In the genomic region with DNA sequence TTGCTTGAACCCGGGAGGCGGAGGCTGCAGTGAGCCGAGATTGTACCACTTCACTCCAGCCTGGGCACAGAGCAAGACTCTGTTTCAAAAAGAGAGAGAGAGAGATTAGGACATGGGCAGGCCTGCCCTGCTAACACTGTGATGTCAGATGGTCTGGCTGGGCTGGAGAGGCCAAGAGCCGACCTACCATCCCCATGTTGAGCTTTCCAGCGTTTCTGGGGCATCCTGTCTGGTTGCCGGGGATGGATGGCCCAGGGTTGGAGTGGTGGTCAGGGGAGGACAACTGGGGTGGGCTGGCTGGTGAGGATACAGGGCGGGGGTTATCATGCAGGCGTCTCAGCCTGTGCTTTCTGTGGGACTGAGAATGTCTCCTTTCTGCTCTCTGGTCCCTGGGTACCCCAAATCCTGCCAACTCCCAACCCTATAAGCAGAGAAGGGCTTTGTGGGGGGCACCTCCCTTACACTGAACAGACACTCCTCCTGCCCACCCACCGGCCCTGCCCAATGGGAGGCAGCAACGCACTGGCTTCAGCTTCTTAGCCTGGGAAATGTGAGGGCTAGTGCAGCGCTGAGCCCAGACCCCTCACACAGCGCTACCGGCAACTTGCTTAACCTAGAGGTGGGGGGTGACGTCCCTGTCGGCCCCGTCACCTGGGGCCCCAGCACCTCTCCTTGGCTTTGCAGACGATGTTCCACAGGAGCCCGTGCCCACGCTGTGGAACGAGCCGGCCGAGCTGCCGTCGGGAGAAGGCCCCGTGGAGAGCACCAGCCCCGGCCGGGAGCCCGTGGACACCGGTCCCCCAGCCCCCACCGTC, we compare ENCODE assay signal across 1 cellular context.
TF ChIP-seq lines count a peak whose summit lies in the region.

No MANE protein-coding gene starts in this region.

TF ChIP-seq in HepG2, 621 proteins besides CTCF, POLR2A, EP300 and RAD21 (continued from another document and continues in another):
- TF ChIP-seq, protein P1, sequence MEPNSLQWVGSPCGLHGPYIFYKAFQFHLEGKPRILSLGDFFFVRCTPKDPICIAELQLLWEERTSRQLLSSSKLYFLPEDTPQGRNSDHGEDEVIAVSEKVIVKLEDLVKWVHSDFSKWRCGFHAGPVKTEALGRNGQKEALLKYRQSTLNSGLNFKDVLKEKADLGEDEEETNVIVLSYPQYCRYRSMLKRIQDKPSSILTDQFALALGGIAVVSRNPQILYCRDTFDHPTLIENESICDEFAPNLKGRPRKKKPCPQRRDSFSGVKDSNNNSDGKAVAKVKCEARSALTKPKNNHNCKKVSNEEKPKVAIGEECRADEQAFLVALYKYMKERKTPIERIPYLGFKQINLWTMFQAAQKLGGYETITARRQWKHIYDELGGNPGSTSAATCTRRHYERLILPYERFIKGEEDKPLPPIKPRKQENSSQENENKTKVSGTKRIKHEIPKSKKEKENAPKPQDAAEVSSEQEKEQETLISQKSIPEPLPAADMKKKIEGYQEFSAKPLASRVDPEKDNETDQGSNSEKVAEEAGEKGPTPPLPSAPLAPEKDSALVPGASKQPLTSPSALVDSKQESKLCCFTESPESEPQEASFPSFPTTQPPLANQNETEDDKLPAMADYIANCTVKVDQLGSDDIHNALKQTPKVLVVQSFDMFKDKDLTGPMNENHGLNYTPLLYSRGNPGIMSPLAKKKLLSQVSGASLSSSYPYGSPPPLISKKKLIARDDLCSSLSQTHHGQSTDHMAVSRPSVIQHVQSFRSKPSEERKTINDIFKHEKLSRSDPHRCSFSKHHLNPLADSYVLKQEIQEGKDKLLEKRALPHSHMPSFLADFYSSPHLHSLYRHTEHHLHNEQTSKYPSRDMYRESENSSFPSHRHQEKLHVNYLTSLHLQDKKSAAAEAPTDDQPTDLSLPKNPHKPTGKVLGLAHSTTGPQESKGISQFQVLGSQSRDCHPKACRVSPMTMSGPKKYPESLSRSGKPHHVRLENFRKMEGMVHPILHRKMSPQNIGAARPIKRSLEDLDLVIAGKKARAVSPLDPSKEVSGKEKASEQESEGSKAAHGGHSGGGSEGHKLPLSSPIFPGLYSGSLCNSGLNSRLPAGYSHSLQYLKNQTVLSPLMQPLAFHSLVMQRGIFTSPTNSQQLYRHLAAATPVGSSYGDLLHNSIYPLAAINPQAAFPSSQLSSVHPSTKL (CRISPR knock-in tag; IDR thresholded peaks at IDR 0.05), result no peak
- TF ChIP-seq, protein P2, sequence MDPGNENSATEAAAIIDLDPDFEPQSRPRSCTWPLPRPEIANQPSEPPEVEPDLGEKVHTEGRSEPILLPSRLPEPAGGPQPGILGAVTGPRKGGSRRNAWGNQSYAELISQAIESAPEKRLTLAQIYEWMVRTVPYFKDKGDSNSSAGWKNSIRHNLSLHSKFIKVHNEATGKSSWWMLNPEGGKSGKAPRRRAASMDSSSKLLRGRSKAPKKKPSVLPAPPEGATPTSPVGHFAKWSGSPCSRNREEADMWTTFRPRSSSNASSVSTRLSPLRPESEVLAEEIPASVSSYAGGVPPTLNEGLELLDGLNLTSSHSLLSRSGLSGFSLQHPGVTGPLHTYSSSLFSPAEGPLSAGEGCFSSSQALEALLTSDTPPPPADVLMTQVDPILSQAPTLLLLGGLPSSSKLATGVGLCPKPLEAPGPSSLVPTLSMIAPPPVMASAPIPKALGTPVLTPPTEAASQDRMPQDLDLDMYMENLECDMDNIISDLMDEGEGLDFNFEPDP (CRISPR knock-in tag; conservative IDR thresholded peaks at IDR 0.05), result no peak
- TF ChIP-seq MAF1 (CRISPR knock-in tag; IDR thresholded peaks at IDR 0.05; ENCODE audit: borderline replicate concordance), result 0 out of 2 replicates have a peak, but pooled peaks have one; percentile 33
- no peak for TF ChIP-seq SMARCE1 (IDR thresholded peaks at IDR 0.05; ENCODE audit: borderline replicate concordance)
- TF ChIP-seq, protein P3, sequence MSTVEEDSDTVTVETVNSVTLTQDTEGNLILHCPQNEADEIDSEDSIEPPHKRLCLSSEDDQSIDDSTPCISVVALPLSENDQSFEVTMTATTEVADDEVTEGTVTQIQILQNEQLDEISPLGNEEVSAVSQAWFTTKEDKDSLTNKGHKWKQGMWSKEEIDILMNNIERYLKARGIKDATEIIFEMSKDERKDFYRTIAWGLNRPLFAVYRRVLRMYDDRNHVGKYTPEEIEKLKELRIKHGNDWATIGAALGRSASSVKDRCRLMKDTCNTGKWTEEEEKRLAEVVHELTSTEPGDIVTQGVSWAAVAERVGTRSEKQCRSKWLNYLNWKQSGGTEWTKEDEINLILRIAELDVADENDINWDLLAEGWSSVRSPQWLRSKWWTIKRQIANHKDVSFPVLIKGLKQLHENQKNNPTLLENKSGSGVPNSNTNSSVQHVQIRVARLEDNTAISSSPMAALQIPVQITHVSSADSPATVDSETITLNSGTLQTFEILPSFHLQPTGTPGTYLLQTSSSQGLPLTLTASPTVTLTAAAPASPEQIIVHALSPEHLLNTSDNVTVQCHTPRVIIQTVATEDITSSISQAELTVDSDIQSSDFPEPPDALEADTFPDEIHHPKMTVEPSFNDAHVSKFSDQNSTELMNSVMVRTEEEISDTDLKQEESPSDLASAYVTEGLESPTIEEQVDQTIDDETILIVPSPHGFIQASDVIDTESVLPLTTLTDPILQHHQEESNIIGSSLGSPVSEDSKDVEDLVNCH (CRISPR knock-in tag; IDR thresholded peaks at IDR 0.05), result no peak
- no peak for TF ChIP-seq MXI1 (IDR thresholded peaks at IDR 0.05; ENCODE audit: borderline replicate concordance, low read depth, low read length)
- no peak for TF ChIP-seq SALL2 (CRISPR knock-in tag; IDR thresholded peaks at IDR 0.05)
- TF ChIP-seq ZFP36 (IDR thresholded peaks at IDR 0.05; ENCODE audit: borderline replicate concordance, low read depth, low read length, partially characterized antibody), result no peak
- TF ChIP-seq YEATS4 (CRISPR knock-in tag; IDR thresholded peaks at IDR 0.05; ENCODE audit: borderline replicate concordance), result no peak
- TF ChIP-seq, protein P4, sequence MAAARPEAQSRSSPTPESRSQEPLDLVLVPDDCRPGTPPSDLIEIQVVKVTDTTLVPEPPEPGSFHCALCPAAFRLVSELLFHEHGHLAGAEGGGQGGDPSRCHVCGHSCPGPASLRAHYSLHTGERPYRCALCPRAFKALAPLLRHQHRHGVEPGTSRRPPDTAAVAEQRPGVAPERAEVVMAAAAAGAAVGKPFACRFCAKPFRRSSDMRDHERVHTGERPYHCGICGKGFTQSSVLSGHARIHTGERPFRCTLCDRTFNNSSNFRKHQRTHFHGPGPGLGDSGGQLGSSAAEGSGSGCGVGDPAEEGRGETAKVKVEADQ (CRISPR knock-in tag; IDR thresholded peaks at IDR 0.05; ENCODE audit: borderline replicate concordance), result no peak
- TF ChIP-seq, protein P5, sequence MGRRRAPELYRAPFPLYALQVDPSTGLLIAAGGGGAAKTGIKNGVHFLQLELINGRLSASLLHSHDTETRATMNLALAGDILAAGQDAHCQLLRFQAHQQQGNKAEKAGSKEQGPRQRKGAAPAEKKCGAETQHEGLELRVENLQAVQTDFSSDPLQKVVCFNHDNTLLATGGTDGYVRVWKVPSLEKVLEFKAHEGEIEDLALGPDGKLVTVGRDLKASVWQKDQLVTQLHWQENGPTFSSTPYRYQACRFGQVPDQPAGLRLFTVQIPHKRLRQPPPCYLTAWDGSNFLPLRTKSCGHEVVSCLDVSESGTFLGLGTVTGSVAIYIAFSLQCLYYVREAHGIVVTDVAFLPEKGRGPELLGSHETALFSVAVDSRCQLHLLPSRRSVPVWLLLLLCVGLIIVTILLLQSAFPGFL (CRISPR knock-in tag; IDR thresholded peaks at IDR 0.05), result no peak
- no peak for TF ChIP-seq CREB1 (IDR thresholded peaks at IDR 0.05)
- no peak for TF ChIP-seq CREB1 (CRISPR knock-in tag; IDR thresholded peaks at IDR 0.05)
- no peak for TF ChIP-seq NFKB2 (CRISPR knock-in tag; IDR thresholded peaks at IDR 0.05; ENCODE audit: borderline replicate concordance)
- no peak for TF ChIP-seq ZSCAN12 (CRISPR knock-in tag; IDR thresholded peaks at IDR 0.05)
- TF ChIP-seq, protein P6, sequence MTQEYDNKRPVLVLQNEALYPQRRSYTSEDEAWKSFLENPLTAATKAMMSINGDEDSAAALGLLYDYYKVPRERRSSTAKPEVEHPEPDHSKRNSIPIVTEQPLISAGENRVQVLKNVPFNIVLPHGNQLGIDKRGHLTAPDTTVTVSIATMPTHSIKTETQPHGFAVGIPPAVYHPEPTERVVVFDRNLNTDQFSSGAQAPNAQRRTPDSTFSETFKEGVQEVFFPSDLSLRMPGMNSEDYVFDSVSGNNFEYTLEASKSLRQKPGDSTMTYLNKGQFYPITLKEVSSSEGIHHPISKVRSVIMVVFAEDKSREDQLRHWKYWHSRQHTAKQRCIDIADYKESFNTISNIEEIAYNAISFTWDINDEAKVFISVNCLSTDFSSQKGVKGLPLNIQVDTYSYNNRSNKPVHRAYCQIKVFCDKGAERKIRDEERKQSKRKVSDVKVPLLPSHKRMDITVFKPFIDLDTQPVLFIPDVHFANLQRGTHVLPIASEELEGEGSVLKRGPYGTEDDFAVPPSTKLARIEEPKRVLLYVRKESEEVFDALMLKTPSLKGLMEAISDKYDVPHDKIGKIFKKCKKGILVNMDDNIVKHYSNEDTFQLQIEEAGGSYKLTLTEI (CRISPR knock-in tag; conservative IDR thresholded peaks at IDR 0.05), result no peak
- TF ChIP-seq EED (CRISPR knock-in tag; IDR thresholded peaks at IDR 0.05), result no peak
- no peak for TF ChIP-seq BORCS8-MEF2B (CRISPR knock-in tag; IDR thresholded peaks at IDR 0.05)
- TF ChIP-seq RBM22 (optimal IDR thresholded peaks at IDR 0.05; ENCODE audit: low read length), result peak; percentile 89
- 0 out of 2 replicates have a peak, but pooled peaks have one; percentile 31 for TF ChIP-seq TMF1 (CRISPR knock-in tag; IDR thresholded peaks at IDR 0.05; ENCODE audit: low read depth)
- TF ChIP-seq, protein P7, sequence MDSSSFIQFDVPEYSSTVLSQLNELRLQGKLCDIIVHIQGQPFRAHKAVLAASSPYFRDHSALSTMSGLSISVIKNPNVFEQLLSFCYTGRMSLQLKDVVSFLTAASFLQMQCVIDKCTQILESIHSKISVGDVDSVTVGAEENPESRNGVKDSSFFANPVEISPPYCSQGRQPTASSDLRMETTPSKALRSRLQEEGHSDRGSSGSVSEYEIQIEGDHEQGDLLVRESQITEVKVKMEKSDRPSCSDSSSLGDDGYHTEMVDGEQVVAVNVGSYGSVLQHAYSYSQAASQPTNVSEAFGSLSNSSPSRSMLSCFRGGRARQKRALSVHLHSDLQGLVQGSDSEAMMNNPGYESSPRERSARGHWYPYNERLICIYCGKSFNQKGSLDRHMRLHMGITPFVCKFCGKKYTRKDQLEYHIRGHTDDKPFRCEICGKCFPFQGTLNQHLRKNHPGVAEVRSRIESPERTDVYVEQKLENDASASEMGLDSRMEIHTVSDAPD (CRISPR knock-in tag; IDR thresholded peaks at IDR 0.05), result no peak
- peak; percentile 64 for TF ChIP-seq RBM39 (IDR thresholded peaks at IDR 0.05; ENCODE audit: low read depth, low read length, poor library complexity, severe bottlenecking)
- TF ChIP-seq FOXO1 (CRISPR knock-in tag; IDR thresholded peaks at IDR 0.05), result peak; percentile 3; the same call in 1 of the 2 replicates
- TF ChIP-seq, protein P8, sequence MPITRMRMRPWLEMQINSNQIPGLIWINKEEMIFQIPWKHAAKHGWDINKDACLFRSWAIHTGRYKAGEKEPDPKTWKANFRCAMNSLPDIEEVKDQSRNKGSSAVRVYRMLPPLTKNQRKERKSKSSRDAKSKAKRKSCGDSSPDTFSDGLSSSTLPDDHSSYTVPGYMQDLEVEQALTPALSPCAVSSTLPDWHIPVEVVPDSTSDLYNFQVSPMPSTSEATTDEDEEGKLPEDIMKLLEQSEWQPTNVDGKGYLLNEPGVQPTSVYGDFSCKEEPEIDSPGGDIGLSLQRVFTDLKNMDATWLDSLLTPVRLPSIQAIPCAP (CRISPR knock-in tag; IDR thresholded peaks at IDR 0.05; ENCODE audit: low read depth), result no peak
- no peak for TF ChIP-seq MLLT10 (CRISPR knock-in tag; IDR thresholded peaks at IDR 0.05)
- no peak for TF ChIP-seq ATRX (CRISPR knock-in tag; IDR thresholded peaks at IDR 0.05; ENCODE audit: borderline replicate concordance)
- no peak for TF ChIP-seq ZNF260 (CRISPR knock-in tag; IDR thresholded peaks at IDR 0.05; ENCODE audit: borderline replicate concordance, low read depth)
- TF ChIP-seq, protein P9, sequence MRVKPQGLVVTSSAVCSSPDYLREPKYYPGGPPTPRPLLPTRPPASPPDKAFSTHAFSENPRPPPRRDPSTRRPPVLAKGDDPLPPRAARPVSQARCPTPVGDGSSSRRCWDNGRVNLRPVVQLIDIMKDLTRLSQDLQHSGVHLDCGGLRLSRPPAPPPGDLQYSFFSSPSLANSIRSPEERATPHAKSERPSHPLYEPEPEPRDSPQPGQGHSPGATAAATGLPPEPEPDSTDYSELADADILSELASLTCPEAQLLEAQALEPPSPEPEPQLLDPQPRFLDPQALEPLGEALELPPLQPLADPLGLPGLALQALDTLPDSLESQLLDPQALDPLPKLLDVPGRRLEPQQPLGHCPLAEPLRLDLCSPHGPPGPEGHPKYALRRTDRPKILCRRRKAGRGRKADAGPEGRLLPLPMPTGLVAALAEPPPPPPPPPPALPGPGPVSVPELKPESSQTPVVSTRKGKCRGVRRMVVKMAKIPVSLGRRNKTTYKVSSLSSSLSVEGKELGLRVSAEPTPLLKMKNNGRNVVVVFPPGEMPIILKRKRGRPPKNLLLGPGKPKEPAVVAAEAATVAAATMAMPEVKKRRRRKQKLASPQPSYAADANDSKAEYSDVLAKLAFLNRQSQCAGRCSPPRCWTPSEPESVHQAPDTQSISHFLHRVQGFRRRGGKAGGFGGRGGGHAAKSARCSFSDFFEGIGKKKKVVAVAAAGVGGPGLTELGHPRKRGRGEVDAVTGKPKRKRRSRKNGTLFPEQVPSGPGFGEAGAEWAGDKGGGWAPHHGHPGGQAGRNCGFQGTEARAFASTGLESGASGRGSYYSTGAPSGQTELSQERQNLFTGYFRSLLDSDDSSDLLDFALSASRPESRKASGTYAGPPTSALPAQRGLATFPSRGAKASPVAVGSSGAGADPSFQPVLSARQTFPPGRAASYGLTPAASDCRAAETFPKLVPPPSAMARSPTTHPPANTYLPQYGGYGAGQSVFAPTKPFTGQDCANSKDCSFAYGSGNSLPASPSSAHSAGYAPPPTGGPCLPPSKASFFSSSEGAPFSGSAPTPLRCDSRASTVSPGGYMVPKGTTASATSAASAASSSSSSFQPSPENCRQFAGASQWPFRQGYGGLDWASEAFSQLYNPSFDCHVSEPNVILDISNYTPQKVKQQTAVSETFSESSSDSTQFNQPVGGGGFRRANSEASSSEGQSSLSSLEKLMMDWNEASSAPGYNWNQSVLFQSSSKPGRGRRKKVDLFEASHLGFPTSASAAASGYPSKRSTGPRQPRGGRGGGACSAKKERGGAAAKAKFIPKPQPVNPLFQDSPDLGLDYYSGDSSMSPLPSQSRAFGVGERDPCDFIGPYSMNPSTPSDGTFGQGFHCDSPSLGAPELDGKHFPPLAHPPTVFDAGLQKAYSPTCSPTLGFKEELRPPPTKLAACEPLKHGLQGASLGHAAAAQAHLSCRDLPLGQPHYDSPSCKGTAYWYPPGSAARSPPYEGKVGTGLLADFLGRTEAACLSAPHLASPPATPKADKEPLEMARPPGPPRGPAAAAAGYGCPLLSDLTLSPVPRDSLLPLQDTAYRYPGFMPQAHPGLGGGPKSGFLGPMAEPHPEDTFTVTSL (CRISPR knock-in tag; IDR thresholded peaks at IDR 0.05; ENCODE audit: borderline replicate concordance), result no peak
- TF ChIP-seq MAFK (conservative IDR thresholded peaks at IDR 0.05 in 1 of 2, IDR thresholded peaks at IDR 0.05 in 1 of 2; ENCODE audit: low read length in 2 of 2), result no peak
- TF ChIP-seq KDM1A (CRISPR knock-in tag; IDR thresholded peaks at IDR 0.05), result no peak
